ENCODE assay signal across 16 cellular contexts in genomic region chr1:212138441-212138840, GRCh38.
DNase-seq lines count a peak whose midpoint lies in the region; ATAC-seq, FAIRE-seq and TF ChIP-seq lines count a peak whose summit lies in the region.
"Had no signal": no experiment of that assay in that cellular context is flagged by ENCODE, and none has a peak within 500 bp of the region (broad histone marks: within the 10 kb centered on the region; RNA-seq: fewer than 3 reads in every experiment).

No MANE protein-coding gene starts in this region.

- H3K4me3 ChIP-seq in left ventricle myocardium inferior (no peak overlapping the region), right cardiac atrium (ENCODE audit: low read length) (no peak overlapping the region), pancreas (no peak overlapping the region)
- H3K4me3 ChIP-seq: A549, HAP-1 had no signal

- WGBS in right cardiac atrium: 74% methylated on average over 5 of the region's 5 CpGs
- WGBS in pancreas, 2 donors: 63 to 69% methylated on average over 5 of the region's 5 CpGs

- H3K27me3 ChIP-seq in left ventricle myocardium inferior (ENCODE audit: low read depth): no peaks in the 10 kb centered on the region
- H3K27me3 ChIP-seq in right cardiac atrium (ENCODE audit: control insufficient read depth, insufficient read depth): no peaks in the 10 kb centered on the region
- H3K27me3 ChIP-seq in pancreas: no peaks in the 10 kb centered on the region

- H3K36me3 ChIP-seq in left ventricle myocardium inferior (no peaks in the 10 kb centered on the region), pancreas (no peaks in the 10 kb centered on the region)
- H3K36me3 ChIP-seq: HAP-1 had no signal

- H3K4me1 ChIP-seq in left ventricle myocardium inferior: peaks cover 12% of the 10 kb centered on the region
- no peaks in the 10 kb centered on the region for H3K4me1 ChIP-seq in right cardiac atrium (ENCODE audit: control insufficient read depth, insufficient read depth, low read length)
- no peaks in the 10 kb centered on the region for H3K4me1 ChIP-seq in pancreas
- H3K4me1 ChIP-seq: A549, Caco-2, HAP-1 had no signal

- H3K27ac ChIP-seq in left ventricle myocardium inferior (replicated peaks) (no peak overlapping the region), right cardiac atrium (ENCODE audit: low read length) (no peak overlapping the region), pancreas (no peak overlapping the region)
- H3K27ac ChIP-seq: A549 had no signal

- DNase-seq in left ventricle myocardium inferior (no peak), Right ventricle myocardium superior (no peak), right cardiac atrium (no peak), pancreas (peak in 1 of 6 donors; percentile 30), activated gamma-delta T cell treated with Interleukin-2 at 50 U/mL for 16 hours (no peak), NOMO-1 treated with dmso at 0.1 percent for 144 hours (lab: John Stamatoyannopoulos, UW; ENCODE audit: unreplicated experiment) (no peak), retina (no peak)
- DNase-seq in activated CD8-positive, alpha-beta memory T cell treated with anti-CD3 and anti-CD28 coated beads, Interleukin-2, amount 50 U/mL, for 48 hours: no peak
- DNase-seq: Caco-2, MV-4-11, NCI-H1436, NCI-H2081, NCI-H524 treated with DMSO at 0.1 percent for 48 hours, PC-3 had no signal

- FAIRE-seq in pancreas (lab: Jason Lieb, UNC): no peak
- FAIRE-seq: A549 had no signal

- TF ChIP-seq CTCF in left ventricle myocardium inferior (IDR thresholded peaks at IDR 0.05; ENCODE audit: borderline replicate concordance) (peak; percentile 42), pancreas (IDR thresholded peaks at IDR 0.05) (no peak)

- ATAC-seq in Right ventricle myocardium superior (ENCODE audit: poor library complexity) (no peak), right cardiac atrium (peak; percentile 45 to 64), pancreas (peak; percentile 56 to 87 (median 76))
- ATAC-seq: A549, PC-3 had no signal

- peaks cover 14% of the 10 kb centered on the region for H3K9me3 ChIP-seq in left ventricle myocardium inferior (replicated peaks)
- H3K9me3 ChIP-seq in right cardiac atrium (ENCODE audit: control insufficient read depth, low read length): no peaks in the 10 kb centered on the region
- H3K9me3 ChIP-seq in pancreas: no peaks in the 10 kb centered on the region
- H3K9me3 ChIP-seq: A549, Caco-2 had no signal

- intact Hi-C loops in left ventricle myocardium inferior (cut with micrococcal nuclease): no loop called here
- intact Hi-C loops in Right ventricle myocardium superior (cut with DNase I): no loop called here
- intact Hi-C loops in right cardiac atrium (cut with DNase I): no loop called here
- intact Hi-C loops in pancreas (cut with DNase I): no loop called here
